Comparison of ENCODE assay signal across 1 cellular context in genomic region chr19:57583521-57584416, GRCh38.
A peak's percentile ranks its signal among the peaks of the same experiment; 100 is the strongest.
TF ChIP-seq lines count a peak whose summit lies in the region.

Gene ZIK1, plus strand, starts transcription at chr19:57584145. Its CDS starts 212 bp downstream, at chr19:57584357.

TF ChIP-seq in WTC11, 78 proteins besides CTCF, POLR2A, EP300 and RAD21 (continued from another document and continues in another):
- peak; percentile 93 for TF ChIP-seq ATF2 (CRISPR knock-in tag; IDR thresholded peaks at IDR 0.05; ENCODE audit: borderline replicate concordance, low read depth)
- TF ChIP-seq HMGXB4 (CRISPR knock-in tag; IDR thresholded peaks at IDR 0.05): peak; percentile 84; the same call in 1 of the 2 replicates
- peak; percentile 62; the same call in 1 of the 2 replicates for TF ChIP-seq ZNF263 (CRISPR knock-in tag; IDR thresholded peaks at IDR 0.05; ENCODE audit: low read depth)
- TF ChIP-seq CDX4 (CRISPR knock-in tag; IDR thresholded peaks at IDR 0.05; ENCODE audit: borderline replicate concordance): no peak
- TF ChIP-seq IRF1 (CRISPR knock-in tag; IDR thresholded peaks at IDR 0.05): peak; percentile 98
- no peak for TF ChIP-seq ZNF416 (CRISPR knock-in tag; IDR thresholded peaks at IDR 0.05)
- TF ChIP-seq E2F5 (CRISPR knock-in tag; IDR thresholded peaks at IDR 0.05): peak; percentile 91
- TF ChIP-seq HMGA2 (CRISPR knock-in tag; IDR thresholded peaks at IDR 0.05): no peak
- TF ChIP-seq ETV6 (CRISPR knock-in tag; IDR thresholded peaks at IDR 0.05): peak; percentile 99
- no peak for TF ChIP-seq OVOL2 (CRISPR knock-in tag; IDR thresholded peaks at IDR 0.05; ENCODE audit: borderline replicate concordance)
- peak; percentile 87; the same call in 1 of the 2 replicates for TF ChIP-seq ATF1 (CRISPR knock-in tag; IDR thresholded peaks at IDR 0.05)
- no peak for TF ChIP-seq GRHL2 (CRISPR knock-in tag; IDR thresholded peaks at IDR 0.05; ENCODE audit: insufficient replicate concordance, severe bottlenecking)
- TF ChIP-seq ZNF219 (CRISPR knock-in tag; IDR thresholded peaks at IDR 0.05; ENCODE audit: borderline replicate concordance): peak; percentile 93
- TF ChIP-seq FOXJ3 (CRISPR knock-in tag; IDR thresholded peaks at IDR 0.05; ENCODE audit: borderline replicate concordance): peak; percentile 80; the same call in 1 of the 2 replicates
- TF ChIP-seq MAX (CRISPR knock-in tag; IDR thresholded peaks at IDR 0.05): peak; percentile 100
- peak; percentile 97 for TF ChIP-seq E2F1 (CRISPR knock-in tag; IDR thresholded peaks at IDR 0.05)
- peak; percentile 90 for TF ChIP-seq ZNF121 (CRISPR knock-in tag; IDR thresholded peaks at IDR 0.05)
- TF ChIP-seq ZNF532 (CRISPR knock-in tag; IDR thresholded peaks at IDR 0.05; ENCODE audit: borderline replicate concordance): peak; percentile 26; the same call in 1 of the 2 replicates
- peak; percentile 89 for TF ChIP-seq CREM (CRISPR knock-in tag; IDR thresholded peaks at IDR 0.05)
- peak; percentile 86; the same call in 1 of the 2 replicates for TF ChIP-seq NR2C2 (CRISPR knock-in tag; IDR thresholded peaks at IDR 0.05)
- no peak for TF ChIP-seq ERG (CRISPR knock-in tag; IDR thresholded peaks at IDR 0.05)
- TF ChIP-seq EMX1 (CRISPR knock-in tag; IDR thresholded peaks at IDR 0.05): no peak
- no peak for TF ChIP-seq STAT6 (CRISPR knock-in tag; conservative IDR thresholded peaks at IDR 0.05; ENCODE audit: low read depth)
- TF ChIP-seq NR3C1 (CRISPR knock-in tag; conservative IDR thresholded peaks at IDR 0.05; ENCODE audit: low read depth): peak; percentile 64; the same call in 1 of the 2 replicates
- peak; percentile 94; the same call in 1 of the 2 replicates for TF ChIP-seq TCF7 (CRISPR knock-in tag; IDR thresholded peaks at IDR 0.05; ENCODE audit: low read depth)
- TF ChIP-seq FOXK1 (CRISPR knock-in tag; IDR thresholded peaks at IDR 0.05): peak; percentile 93
- TF ChIP-seq SMAD4 (CRISPR knock-in tag; IDR thresholded peaks at IDR 0.05): peak; percentile 97
- no peak for TF ChIP-seq JAZF1 (CRISPR knock-in tag; IDR thresholded peaks at IDR 0.05)
- peak; percentile 99 for TF ChIP-seq ARID4B (CRISPR knock-in tag; IDR thresholded peaks at IDR 0.05; ENCODE audit: borderline replicate concordance)
- no peak for TF ChIP-seq ZNF671 (CRISPR knock-in tag; IDR thresholded peaks at IDR 0.05)
- TF ChIP-seq SOX15 (CRISPR knock-in tag; IDR thresholded peaks at IDR 0.05): no peak
- TF ChIP-seq CREB1 (CRISPR knock-in tag; IDR thresholded peaks at IDR 0.05): peak; percentile 94
- TF ChIP-seq PREB (CRISPR knock-in tag; IDR thresholded peaks at IDR 0.05; ENCODE audit: borderline replicate concordance): no peak
